Comparison of ENCODE assay signal across 1 cellular context in genomic region chr16:84205123-84205522, GRCh38. TPM values are rescaled to one million over a fixed set of nuclear protein-coding genes. Genes with fewer than 3 reads are reported as not detected.
"Had no signal": no experiment of that assay in that cellular context is flagged by ENCODE, and none has a peak within 500 bp of the region (broad histone marks: within the 10 kb centered on the region; RNA-seq: fewer than 3 reads in every experiment).

No MANE protein-coding gene starts in this region.

RNA-seq across cellular contexts. Expression of gene ADAD2, which starts 14.2 kb away (rescaled TPM):
- total RNA-seq: NCI-H460 had no signal
